ENCODE assay signal across 1 cellular context in the genomic region with DNA sequence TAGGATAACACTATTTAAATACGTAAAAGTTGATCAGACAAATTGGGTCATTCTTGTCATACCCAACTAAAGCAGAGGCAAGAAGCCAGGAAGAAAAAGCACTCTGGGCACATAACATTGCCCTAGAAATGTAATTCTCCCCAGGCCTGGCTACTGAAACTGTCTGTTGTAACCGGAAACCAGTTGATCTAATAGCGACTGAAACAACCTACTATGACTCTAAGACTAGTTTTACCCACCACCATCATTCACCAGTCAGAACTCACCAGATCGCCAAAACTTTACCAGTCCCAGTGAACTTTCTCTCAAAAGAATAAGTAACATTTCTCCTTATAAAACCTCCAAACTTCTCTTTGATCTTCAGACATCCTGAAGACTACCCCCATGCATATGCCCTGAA.
TF ChIP-seq lines count a peak whose summit lies in the region.

No MANE protein-coding gene starts in this region.

TF ChIP-seq in GM12878, 131 proteins besides CTCF, POLR2A, EP300 and RAD21 (continued from another document):
- TF ChIP-seq, protein P1, sequence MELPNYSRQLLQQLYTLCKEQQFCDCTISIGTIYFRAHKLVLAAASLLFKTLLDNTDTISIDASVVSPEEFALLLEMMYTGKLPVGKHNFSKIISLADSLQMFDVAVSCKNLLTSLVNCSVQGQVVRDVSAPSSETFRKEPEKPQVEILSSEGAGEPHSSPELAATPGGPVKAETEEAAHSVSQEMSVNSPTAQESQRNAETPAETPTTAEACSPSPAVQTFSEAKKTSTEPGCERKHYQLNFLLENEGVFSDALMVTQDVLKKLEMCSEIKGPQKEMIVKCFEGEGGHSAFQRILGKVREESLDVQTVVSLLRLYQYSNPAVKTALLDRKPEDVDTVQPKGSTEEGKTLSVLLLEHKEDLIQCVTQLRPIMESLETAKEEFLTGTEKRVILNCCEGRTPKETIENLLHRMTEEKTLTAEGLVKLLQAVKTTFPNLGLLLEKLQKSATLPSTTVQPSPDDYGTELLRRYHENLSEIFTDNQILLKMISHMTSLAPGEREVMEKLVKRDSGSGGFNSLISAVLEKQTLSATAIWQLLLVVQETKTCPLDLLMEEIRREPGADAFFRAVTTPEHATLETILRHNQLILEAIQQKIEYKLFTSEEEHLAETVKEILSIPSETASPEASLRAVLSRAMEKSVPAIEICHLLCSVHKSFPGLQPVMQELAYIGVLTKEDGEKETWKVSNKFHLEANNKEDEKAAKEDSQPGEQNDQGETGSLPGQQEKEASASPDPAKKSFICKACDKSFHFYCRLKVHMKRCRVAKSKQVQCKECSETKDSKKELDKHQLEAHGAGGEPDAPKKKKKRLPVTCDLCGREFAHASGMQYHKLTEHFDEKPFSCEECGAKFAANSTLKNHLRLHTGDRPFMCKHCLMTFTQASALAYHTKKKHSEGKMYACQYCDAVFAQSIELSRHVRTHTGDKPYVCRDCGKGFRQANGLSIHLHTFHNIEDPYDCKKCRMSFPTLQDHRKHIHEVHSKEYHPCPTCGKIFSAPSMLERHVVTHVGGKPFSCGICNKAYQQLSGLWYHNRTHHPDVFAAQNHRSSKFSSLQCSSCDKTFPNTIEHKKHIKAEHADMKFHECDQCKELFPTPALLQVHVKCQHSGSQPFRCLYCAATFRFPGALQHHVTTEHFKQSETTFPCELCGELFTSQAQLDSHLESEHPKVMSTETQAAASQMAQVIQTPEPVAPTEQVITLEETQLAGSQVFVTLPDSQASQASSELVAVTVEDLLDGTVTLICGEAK (IDR thresholded peaks at IDR 0.05; ENCODE audit: borderline replicate concordance) = no peak
- TF ChIP-seq JUNB (IDR thresholded peaks at IDR 0.05) (peak; percentile 26; the same call in 1 of the 2 replicates), ZNF217 (IDR thresholded peaks at IDR 0.05) (no peak), MYB (IDR thresholded peaks at IDR 0.05; ENCODE audit: borderline replicate concordance, low read depth, low read length) (no peak)
